1 cellular context compared by ENCODE assay signal in genomic region chr22:43388420-43388851, GRCh38.
TF ChIP-seq lines count a peak whose summit lies in the region.

No MANE protein-coding gene starts in this region.

TF ChIP-seq in HCT116, 20 proteins besides CTCF, POLR2A, EP300 and RAD21 (continued from another document):
- TF ChIP-seq EZH2phosphoT487 (IDR thresholded peaks at IDR 0.05; ENCODE audit: borderline replicate concordance) (no peak), EZH2 (IDR thresholded peaks at IDR 0.05) (no peak), TCF7L2 (IDR thresholded peaks at IDR 0.05; ENCODE audit: borderline replicate concordance, extremely low read depth, insufficient read depth, insufficient read length) (no peak)
